10 cellular contexts compared by ENCODE assay signal in the genomic region with DNA sequence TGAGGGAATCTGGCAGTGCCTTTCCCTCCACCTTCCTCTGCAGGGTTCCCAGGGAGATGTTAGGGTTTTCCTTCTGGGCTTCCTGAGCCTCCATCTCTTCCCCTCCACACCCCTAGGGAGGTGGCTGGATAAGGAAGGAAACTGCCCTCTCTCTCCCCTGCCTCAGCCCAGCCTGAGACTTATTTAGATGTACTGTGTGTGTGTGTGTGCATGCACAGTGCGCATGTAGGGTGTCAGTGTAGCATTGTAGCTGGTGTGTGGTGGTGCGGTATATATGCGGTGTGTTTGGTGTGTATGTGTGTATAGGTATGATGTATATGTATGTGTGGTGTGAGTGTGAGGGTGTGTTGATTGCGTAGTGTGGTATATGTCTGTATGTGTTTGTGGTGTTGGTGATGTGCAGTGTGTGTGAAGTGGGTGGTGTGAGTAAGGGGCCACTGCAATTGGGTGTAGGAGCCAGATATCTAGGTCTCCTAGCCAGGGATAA. TPM values are rescaled to one million over a fixed set of nuclear protein-coding genes. Genes with fewer than 3 reads are reported as not detected.
DNase-seq lines count a peak whose midpoint lies in the region; ATAC-seq, FAIRE-seq and TF ChIP-seq lines count a peak whose summit lies in the region.
"Had no signal": no experiment of that assay in that cellular context is flagged by ENCODE, and none has a peak within 500 bp of the region (broad histone marks: within the 10 kb centered on the region; RNA-seq: fewer than 3 reads in every experiment).

No MANE protein-coding gene starts in this region.

- peaks cover 78% of the 10 kb centered on the region for H3K27me3 Mint-ChIP-seq in H9 (ENCODE audit: low read depth)
- peaks cover 73 to 85% of the 10 kb centered on the region in 2 donors for H3K27me3 Mint-ChIP-seq in effector memory CD8-positive, alpha-beta T cell

- H3K9ac ChIP-seq in BLaER1 treated with 17β-estradiol and CSF1 and Interleukin-3, amounts not matched to agents 10 nM and 100 nM, result no peak overlapping the region
- H3K9ac ChIP-seq in H9 (ENCODE audit: extremely low read depth, insufficient read length, low read length), result no peak overlapping the region

- TF ChIP-seq CTCF in H9 (conservative IDR thresholded peaks at IDR 0.05), result no peak

- no peak overlapping the region for H2BK120ac ChIP-seq in H9 (ENCODE audit: low read depth, low read length, poor library complexity, severe bottlenecking)

- peaks cover 57 to 81% (median 74%) of the 10 kb centered on the region in 11 experiments for H3K27me3 ChIP-seq in BLaER1 treated with 17β-estradiol and CSF1 and Interleukin-3, amounts not matched to agents 10 nM and 100 nM
- H3K27me3 ChIP-seq in H9 (ENCODE audit: insufficient read depth, low read length) (no peaks in the 10 kb centered on the region; the same call in 1 of the 2 replicates), neuron (ENCODE audit: insufficient read depth, low read length) (peaks cover 21% of the 10 kb centered on the region)

- H4K20me1 ChIP-seq in BLaER1 treated with 17β-estradiol and CSF1 and Interleukin-3, amounts not matched to agents 10 nM and 100 nM, result peaks cover 0 to 27% (median 0%) of the 10 kb centered on the region in 11 experiments; a peak in 8 of 22 replicates
- H4K20me1 ChIP-seq in H9 (ENCODE audit: control insufficient read depth, insufficient read depth, insufficient read length), result no peaks in the 10 kb centered on the region

- H2BK12ac ChIP-seq in H9 (ENCODE audit: insufficient read length, low read depth, low read length), result no peak overlapping the region

- peak overlapping the region in 9 of 11 experiments; percentile 26 to 91 (median 74); a peak in 15 of 22 replicates for H3K4me2 ChIP-seq in BLaER1 treated with 17β-estradiol and CSF1 and Interleukin-3, amounts not matched to agents 10 nM and 100 nM
- H3K4me2 ChIP-seq in H9 (ENCODE audit: insufficient read depth, insufficient read length, low read length), result peak overlapping the region; percentile 80

- H2BK5ac ChIP-seq in H9 (ENCODE audit: insufficient read length, low read length), result no peak overlapping the region

- peak overlapping the region; percentile 16 for H3K18ac ChIP-seq in H9 (ENCODE audit: insufficient read length, low read depth, low read length)

- no peak overlapping the region for H2AFZ ChIP-seq in H9 (ENCODE audit: low read length)
- no peak overlapping the region for H2AFZ ChIP-seq in neuron (ENCODE audit: low read depth, low read length)

- no peaks in the 10 kb centered on the region for H3K9me3 Mint-ChIP-seq in H9
- no peaks in the 10 kb centered on the region for H3K9me3 Mint-ChIP-seq in effector memory CD8-positive, alpha-beta T cell

- H3K56ac ChIP-seq in H9 (ENCODE audit: insufficient read length, low read depth, low read length), result no peak overlapping the region

- DNase-seq in H9 (no peak), frontal cortex (ENCODE audit: low spot score in 2 of 2) (no peak), OCI-M1 (lab: John Stamatoyannopoulos, UW) (no peak)
- no peak for DNase-seq in effector memory CD8-positive, alpha-beta T cell
- no peak for DNase-seq in effector CD4-positive, alpha-beta T cell

- no peak overlapping the region for H2BK20ac ChIP-seq in H9 (ENCODE audit: low read depth, low read length, poor library complexity, severe bottlenecking)

- no peak overlapping the region for H2AK5ac ChIP-seq in H9 (ENCODE audit: insufficient read length, low read length)

- no peak overlapping the region for H4K8ac ChIP-seq in H9 (replicated peaks; ENCODE audit: insufficient read length, low read depth, low read length)

- peaks cover 34 to 48% (median 41%) of the 10 kb centered on the region in 10 experiments; a peak in 19 of 20 replicates for H3K4me1 ChIP-seq in BLaER1 treated with 17β-estradiol and CSF1 and Interleukin-3, amounts not matched to agents 10 nM and 100 nM
- H3K4me1 ChIP-seq in H9 (ENCODE audit: insufficient read depth, low read length) (peaks cover 6% of the 10 kb centered on the region; the same call in 1 of the 2 replicates), neuron (ENCODE audit: insufficient read depth, low read length) (peaks cover 26% of the 10 kb centered on the region)

- peaks cover 48 to 66% of the 10 kb centered on the region in 2 experiments for H3K4me1 Mint-ChIP-seq in H9
- H3K4me1 Mint-ChIP-seq in effector memory CD8-positive, alpha-beta T cell (ENCODE audit: low read depth in 2 of 2), result peaks cover 23 to 30% of the 10 kb centered on the region in 2 donors

- no peak overlapping the region for H3K27ac ChIP-seq in BLaER1 treated with 17β-estradiol and CSF1 and Interleukin-3, amounts not matched to agents 10 nM and 100 nM
- H3K27ac ChIP-seq in H9 (ENCODE audit: insufficient read length, low read depth, low read length), result no peak overlapping the region

- no peak for FAIRE-seq in frontal cortex (lab: Jason Lieb, UNC)
- FAIRE-seq: keratinocyte had no signal

- no peak overlapping the region for H3K14ac ChIP-seq in H9 (ENCODE audit: insufficient read depth, low read length)

- H3K9me3 ChIP-seq in BLaER1 treated with 17β-estradiol and CSF1 and Interleukin-3, amounts not matched to agents 10 nM and 100 nM (replicated peaks in 1 of 11), result no peaks in the 10 kb centered on the region
- no peaks in the 10 kb centered on the region for H3K9me3 ChIP-seq in H9 (ENCODE audit: control insufficient read depth, low read depth, low read length)
- no peaks in the 10 kb centered on the region for H3K9me3 ChIP-seq in neuron (ENCODE audit: low read length)

- H3K4me3 Mint-ChIP-seq in H9, result peak overlapping the region; percentile 80 to 97
- peak overlapping the region; percentile 86 to 91 for H3K4me3 Mint-ChIP-seq in effector memory CD8-positive, alpha-beta T cell

- H4K5ac ChIP-seq in H9 (ENCODE audit: insufficient read length, low read depth, low read length), result no peak overlapping the region

- no peak overlapping the region for H2BK15ac ChIP-seq in H9 (ENCODE audit: low read depth, low read length)

- ATAC-seq in effector memory CD8-positive, alpha-beta T cell (replicated peaks), result peak; percentile 52
- ATAC-seq in HG03460 (IDR thresholded peaks at IDR 0.05; ENCODE audit: unreplicated experiment), result no peak

- no peak overlapping the region for H3K4me3 ChIP-seq in BLaER1 treated with 17β-estradiol and CSF1 and Interleukin-3, amounts not matched to agents 10 nM and 100 nM
- peak overlapping the region; percentile 64 for H3K4me3 ChIP-seq in neuron (ENCODE audit: low read length)

- H3K36me3 ChIP-seq in BLaER1 treated with 17β-estradiol and CSF1 and Interleukin-3, amounts not matched to agents 10 nM and 100 nM, result no peaks in the 10 kb centered on the region
- H3K36me3 ChIP-seq in neuron (ENCODE audit: insufficient read depth, low read length), result no peaks in the 10 kb centered on the region

- peaks cover 19% of the 10 kb centered on the region for H3K23me2 ChIP-seq in H9 (ENCODE audit: insufficient read length, low read depth, low read length, poor library complexity, severe bottlenecking)

- no peaks in the 10 kb centered on the region for H3K79me2 ChIP-seq in H9 (ENCODE audit: insufficient read depth, low read length)

- no peak overlapping the region for H3T11ph ChIP-seq in H9 (ENCODE audit: low read length)

- H3K23ac ChIP-seq in H9 (ENCODE audit: insufficient read length, low read depth, low read length), result no peak overlapping the region

- no peak overlapping the region for H4K91ac ChIP-seq in H9 (ENCODE audit: insufficient read length, low read depth, low read length)

- H3K4ac ChIP-seq in H9 (ENCODE audit: low read depth, low read length), result no peak overlapping the region

- WGBS in H9 (ENCODE audit: extremely low coverage, insufficient read length, low lambda C conversion rate), result 100% methylated on average over 3 of the region's 4 CpGs

- peaks cover 0 to 3% (median 2%) of the 10 kb centered on the region in 3 experiments; a peak in 1 of 7 replicates for H3K36me3 Mint-ChIP-seq in H9 (ENCODE audit: insufficient read depth in 1 of 3, low read depth in 3 of 3)
- H3K36me3 Mint-ChIP-seq in effector memory CD8-positive, alpha-beta T cell (ENCODE audit: insufficient read depth), result peaks cover 3% of the 10 kb centered on the region

- H3K27ac Mint-ChIP-seq in H9, result no peak overlapping the region; a peak in 1 of 7 replicates
- no peak overlapping the region for H3K27ac Mint-ChIP-seq in effector memory CD8-positive, alpha-beta T cell

- no peaks in the 10 kb centered on the region for H3K79me1 ChIP-seq in H9 (ENCODE audit: insufficient read depth, low read depth, low read length, poor library complexity, severe bottlenecking)

RNA-seq across cellular contexts. Expression of a gene that starts 1.5 kb away (rescaled TPM):
- total RNA-seq in H9 (2021) (16.3 and 18.3 TPM in 2 replicates), frontal cortex (69.3 TPM)

RNA-seq across cellular contexts. Expression of a gene that starts 50.4 kb away (rescaled TPM):
- total RNA-seq in H9 (2021) (0.70 and 0.79 TPM in 2 replicates), frontal cortex (0.82 TPM)
- total RNA-seq: M059J had no signal

RNA-seq across cellular contexts. Expression of a gene that starts 54.2 kb away (rescaled TPM):
- total RNA-seq in H9 (2021) (0.35 and 0.50 TPM in 2 replicates), frontal cortex (0.41 TPM)
- total RNA-seq: M059J had no signal
